8 cellular contexts compared by ENCODE assay signal in the genomic region with DNA sequence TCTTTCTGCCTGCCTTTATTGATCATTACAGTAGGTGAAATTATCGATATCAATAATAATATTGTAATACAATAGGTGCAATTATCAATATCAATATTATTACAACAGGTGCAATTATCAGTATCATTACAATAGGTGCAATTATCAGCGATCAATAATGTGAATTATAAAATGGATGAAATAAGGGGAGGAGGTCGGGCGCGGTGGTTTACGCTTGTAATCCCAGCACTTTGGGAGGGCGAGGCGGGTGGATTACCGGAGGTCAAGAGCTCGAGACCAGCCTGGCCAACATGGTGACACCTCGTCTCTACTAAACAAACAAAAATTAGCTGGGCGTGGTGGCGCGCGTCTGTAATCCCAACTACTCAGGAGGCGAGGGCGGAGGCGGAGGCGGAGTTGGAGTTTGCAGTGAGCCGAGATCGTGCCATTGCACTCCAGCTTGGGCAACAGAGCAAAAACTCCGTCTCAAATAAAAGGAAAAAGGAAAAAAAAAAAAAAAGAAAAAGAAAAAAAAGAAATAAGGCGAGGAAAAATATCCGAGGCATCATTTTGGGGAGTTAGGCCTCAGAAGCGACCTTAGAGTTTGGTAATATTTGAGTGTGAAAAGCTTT. TPM values are rescaled to one million over a fixed set of nuclear protein-coding genes. Genes with fewer than 3 reads are reported as not detected.
DNase-seq lines count a peak whose midpoint lies in the region; TF ChIP-seq lines count a peak whose summit lies in the region.

No MANE protein-coding gene starts in this region.

- DNase-seq in NCI-H69 (lab: John Stamatoyannopoulos, UW) (peak; percentile 95), GM13976 (ENCODE audit: low spot score) (no peak), AG08395 (ENCODE audit: low spot score) (no peak)
- DNase-seq in activated CD4-positive, alpha-beta memory T cell treated with anti-CD3 and anti-CD28 coated beads, Interleukin-2, amount 10 ng/mL, durations not matched to agents 7 days and 5 days: peak; percentile 82
- DNase-seq in effector memory CD4-positive, alpha-beta T cell: peak; percentile 21 to 47 (median 46)
- DNase-seq in stimulated activated CD8-positive, alpha-beta memory T cell treated with anti-CD3 and anti-CD28 coated beads, Interleukin-15, amount 100 ng/mL, for 48 hours (ENCODE audit: low read depth in 2 of 2): peak; percentile 33 to 37

- CTCF ChIA-PET in HEK293 (lab: Yijun Ruan, JAX): interaction anchor here (0.6 to 6.4 kb wide), 9 partner anchors 9 to 841 kb away, joined by 3 to 64 read pairs (median 4); no protein-coding TSS in a partner anchor
- CTCF ChIA-PET in activated CD4-positive, alpha-beta memory T cell treated with anti-CD3 and anti-CD28 coated beads, Interleukin-2, amount 10 ng/mL, durations not matched to agents 7 days and 5 days (lab: Charles Lee): interaction anchor here (1.1 to 3.3 kb wide), 6 partner anchors 11 to 639 kb away, joined by 4 to 15 read pairs (median 6); no protein-coding TSS in a partner anchor

- no peaks in the 10 kb centered on the region for H3K27me3 ChIP-seq in effector memory CD4-positive, alpha-beta T cell (replicated peaks; ENCODE audit: control insufficient read depth, insufficient read depth, low read length, poor library complexity, severe bottlenecking)

- H3K9me3 ChIP-seq in HEK293 (ENCODE audit: control insufficient read depth, insufficient read depth, low read depth, low read length) (no peaks in the 10 kb centered on the region), mesodermal cell (ENCODE audit: control insufficient read depth, low read length) (no peaks in the 10 kb centered on the region)
- H3K9me3 ChIP-seq in effector memory CD4-positive, alpha-beta T cell (ENCODE audit: control insufficient read depth, low read length): no peaks in the 10 kb centered on the region

- H3K4me3 Mint-ChIP-seq in activated CD4-positive, alpha-beta memory T cell treated with anti-CD3 and anti-CD28 coated beads, Interleukin-2, amount 10 ng/mL, durations not matched to agents 7 days and 5 days: peak overlapping the region; percentile 93

- H3K4me1 ChIP-seq in HEK293 (ENCODE audit: control insufficient read depth, insufficient read depth, low read length) (0 out of 2 replicates have a peak, but pooled peaks cover 2% of the 10 kb centered on the region), mesodermal cell (ENCODE audit: control insufficient read depth, insufficient read depth, low read length, poor library complexity, severe bottlenecking) (peaks cover 14% of the 10 kb centered on the region)
- H3K4me1 ChIP-seq in effector memory CD4-positive, alpha-beta T cell (ENCODE audit: control insufficient read depth, insufficient read depth, low read length, poor library complexity, severe bottlenecking): peaks cover 29% of the 10 kb centered on the region

- WGBS in mesodermal cell (ENCODE audit: insufficient coverage in 2 of 2), 2 experiments: 5 to 6% methylated on average over 19 to 22 of the region's 25 CpGs

- H3K4me3 ChIP-seq in HEK293 (ENCODE audit: low read depth, low read length) (peak overlapping the region; percentile 50), mesodermal cell (ENCODE audit: extremely low read depth, insufficient read depth, low read length, poor library complexity, severe bottlenecking) (peak overlapping the region; percentile 96)
- peak overlapping the region; percentile 97 for H3K4me3 ChIP-seq in effector memory CD4-positive, alpha-beta T cell (ENCODE audit: insufficient read depth, low read depth, low read length, poor library complexity, severe bottlenecking)

- no peaks in the 10 kb centered on the region for H3K9me3 Mint-ChIP-seq in activated CD4-positive, alpha-beta memory T cell treated with anti-CD3 and anti-CD28 coated beads, Interleukin-2, amount 10 ng/mL, durations not matched to agents 7 days and 5 days

- TF ChIP-seq CTCF in HEK293 (tag by site-specific recombination; IDR thresholded peaks at IDR 0.05) (no peak), GM13976 (IDR thresholded peaks at IDR 0.05; ENCODE audit: borderline replicate concordance, control extremely low read depth, extremely low read depth, insufficient read depth, missing control alignments) (no peak)

- in situ Hi-C loops in GM13976 (cut with MboI; ENCODE audit: low sequenced_read_pairs, unreplicated experiment): no loop called here

- peaks cover 40% of the 10 kb centered on the region for H3K4me1 Mint-ChIP-seq in activated CD4-positive, alpha-beta memory T cell treated with anti-CD3 and anti-CD28 coated beads, Interleukin-2, amount 10 ng/mL, durations not matched to agents 7 days and 5 days

- POLR2A ChIA-PET in HEK293 (lab: Yijun Ruan, JAX): interaction anchor here (0.7 to 3.2 kb wide), 3 partner anchors 32 to 161 kb away, joined by 3 to 10 read pairs (median 5); a partner anchor contains a TSS
- POLR2A ChIA-PET in activated CD4-positive, alpha-beta memory T cell treated with anti-CD3 and anti-CD28 coated beads, Interleukin-2, amount 10 ng/mL, durations not matched to agents 7 days and 5 days (lab: Charles Lee): interaction anchor here (0.5 to 5.5 kb wide), 14 partner anchors 9 to 1212 kb away, joined by 3 to 69 read pairs (median 4); a partner anchor contains a TSS

- H3K27ac Mint-ChIP-seq in activated CD4-positive, alpha-beta memory T cell treated with anti-CD3 and anti-CD28 coated beads, Interleukin-2, amount 10 ng/mL, durations not matched to agents 7 days and 5 days: peak overlapping the region; percentile 96

- 0 out of 2 replicates have a peak overlapping the region, but pooled peaks have one; percentile 25 for H3K27ac ChIP-seq in HEK293 (ENCODE audit: extremely low read depth, low read depth, low read length)
- H3K27ac ChIP-seq in effector memory CD4-positive, alpha-beta T cell (ENCODE audit: insufficient read depth, low read length, poor library complexity, severe bottlenecking): peak overlapping the region; percentile 99
- peak overlapping the region; percentile 99 for H3K27ac ChIP-seq in mesodermal cell (ENCODE audit: low read depth, low read length, severe bottlenecking)

- H3K36me3 ChIP-seq in HEK293 (ENCODE audit: control insufficient read depth in 2 of 2, insufficient read depth in 1 of 2, low read length in 2 of 2) (peaks cover 0 to 2% of the 10 kb centered on the region in 2 experiments; a peak in 2 of 3 replicates), mesodermal cell (ENCODE audit: control insufficient read depth, insufficient read depth, low read length) (peaks cover 25% of the 10 kb centered on the region)
- H3K36me3 ChIP-seq in effector memory CD4-positive, alpha-beta T cell (ENCODE audit: control insufficient read depth, insufficient read depth, low read length): no peaks in the 10 kb centered on the region

- H3K36me3 Mint-ChIP-seq in activated CD4-positive, alpha-beta memory T cell treated with anti-CD3 and anti-CD28 coated beads, Interleukin-2, amount 10 ng/mL, durations not matched to agents 7 days and 5 days (ENCODE audit: low read depth): peaks cover 25% of the 10 kb centered on the region

- no peaks in the 10 kb centered on the region for H3K27me3 Mint-ChIP-seq in activated CD4-positive, alpha-beta memory T cell treated with anti-CD3 and anti-CD28 coated beads, Interleukin-2, amount 10 ng/mL, durations not matched to agents 7 days and 5 days

TF ChIP-seq in HEK293, 187 proteins besides CTCF, POLR2A, EP300 and RAD21 (continues in another document):
- TF ChIP-seq, protein P1, sequence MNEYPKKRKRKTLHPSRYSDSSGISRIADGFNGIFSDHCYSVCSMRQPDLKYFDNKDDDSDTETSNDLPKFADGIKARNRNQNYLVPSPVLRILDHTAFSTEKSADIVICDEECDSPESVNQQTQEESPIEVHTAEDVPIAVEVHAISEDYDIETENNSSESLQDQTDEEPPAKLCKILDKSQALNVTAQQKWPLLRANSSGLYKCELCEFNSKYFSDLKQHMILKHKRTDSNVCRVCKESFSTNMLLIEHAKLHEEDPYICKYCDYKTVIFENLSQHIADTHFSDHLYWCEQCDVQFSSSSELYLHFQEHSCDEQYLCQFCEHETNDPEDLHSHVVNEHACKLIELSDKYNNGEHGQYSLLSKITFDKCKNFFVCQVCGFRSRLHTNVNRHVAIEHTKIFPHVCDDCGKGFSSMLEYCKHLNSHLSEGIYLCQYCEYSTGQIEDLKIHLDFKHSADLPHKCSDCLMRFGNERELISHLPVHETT (tag by site-specific recombination; IDR thresholded peaks at IDR 0.05): no peak
- no peak for TF ChIP-seq GFI1B (tag by site-specific recombination; IDR thresholded peaks at IDR 0.05)
- peak; percentile 66; the same call in 1 of the 2 replicates for TF ChIP-seq SCRT2 (tag by site-specific recombination; IDR thresholded peaks at IDR 0.05)
- TF ChIP-seq, protein P2, sequence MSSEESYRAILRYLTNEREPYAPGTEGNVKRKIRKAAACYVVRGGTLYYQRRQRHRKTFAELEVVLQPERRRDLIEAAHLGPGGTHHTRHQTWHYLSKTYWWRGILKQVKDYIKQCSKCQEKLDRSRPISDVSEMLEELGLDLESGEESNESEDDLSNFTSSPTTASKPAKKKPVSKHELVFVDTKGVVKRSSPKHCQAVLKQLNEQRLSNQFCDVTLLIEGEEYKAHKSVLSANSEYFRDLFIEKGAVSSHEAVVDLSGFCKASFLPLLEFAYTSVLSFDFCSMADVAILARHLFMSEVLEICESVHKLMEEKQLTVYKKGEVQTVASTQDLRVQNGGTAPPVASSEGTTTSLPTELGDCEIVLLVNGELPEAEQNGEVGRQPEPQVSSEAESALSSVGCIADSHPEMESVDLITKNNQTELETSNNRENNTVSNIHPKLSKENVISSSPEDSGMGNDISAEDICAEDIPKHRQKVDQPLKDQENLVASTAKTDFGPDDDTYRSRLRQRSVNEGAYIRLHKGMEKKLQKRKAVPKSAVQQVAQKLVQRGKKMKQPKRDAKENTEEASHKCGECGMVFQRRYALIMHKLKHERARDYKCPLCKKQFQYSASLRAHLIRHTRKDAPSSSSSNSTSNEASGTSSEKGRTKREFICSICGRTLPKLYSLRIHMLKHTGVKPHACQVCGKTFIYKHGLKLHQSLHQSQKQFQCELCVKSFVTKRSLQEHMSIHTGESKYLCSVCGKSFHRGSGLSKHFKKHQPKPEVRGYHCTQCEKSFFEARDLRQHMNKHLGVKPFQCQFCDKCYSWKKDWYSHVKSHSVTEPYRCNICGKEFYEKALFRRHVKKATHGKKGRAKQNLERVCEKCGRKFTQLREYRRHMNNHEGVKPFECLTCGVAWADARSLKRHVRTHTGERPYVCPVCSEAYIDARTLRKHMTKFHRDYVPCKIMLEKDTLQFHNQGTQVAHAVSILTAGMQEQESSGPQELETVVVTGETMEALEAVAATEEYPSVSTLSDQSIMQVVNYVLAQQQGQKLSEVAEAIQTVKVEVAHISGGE (tag by site-specific recombination; conservative IDR thresholded peaks at IDR 0.05; ENCODE audit: low read depth): no peak
- peak; percentile 62 for TF ChIP-seq WT1 (tag by site-specific recombination; IDR thresholded peaks at IDR 0.05)

RNA-seq across cellular contexts. Expression of a gene that starts 0.6 kb away (rescaled TPM):
- 10 to 100 TPM; 83.3 to 84.5 TPM for total RNA-seq in activated CD4-positive, alpha-beta memory T cell treated with anti-CD3 and anti-CD28 coated beads, Interleukin-2, amount 10 ng/mL, durations not matched to agents 7 days and 5 days
- 38.4 TPM for polyA plus RNA-seq in mesodermal cell (2013, experiment 1 of 2)
- polyA plus RNA-seq in mesodermal cell (2013, experiment 2 of 2): 42.2 TPM

RNA-seq across cellular contexts. Expression of a gene that starts 32.4 kb away (rescaled TPM):
- 100 to 1,000 TPM; 113 to 117 TPM for total RNA-seq in activated CD4-positive, alpha-beta memory T cell treated with anti-CD3 and anti-CD28 coated beads, Interleukin-2, amount 10 ng/mL, durations not matched to agents 7 days and 5 days
- 115 TPM for polyA plus RNA-seq in mesodermal cell (2013, experiment 1 of 2)
- polyA plus RNA-seq in mesodermal cell (2013, experiment 2 of 2): 141 TPM

Comparison
In these comparisons a context has a peak if more than half of its experiments do, and no peak if none do; other contexts are left out.
1. H3K27ac ChIP-seq: peak in every context shown above with its lines; median percentile 99 in effector memory CD4-positive, alpha-beta T cell; 99 in mesodermal cell; 25 in HEK293.
2. DNase-seq: peak in NCI-H69 (single experiment), activated CD4-positive, alpha-beta memory T cell treated with anti-CD3 and anti-CD28 coated beads, Interleukin-2, amount 10 ng/mL, durations not matched to agents 7 days and 5 days (single experiment), effector memory CD4-positive, alpha-beta T cell (3 of 3) and stimulated activated CD8-positive, alpha-beta memory T cell treated with anti-CD3 and anti-CD28 coated beads, Interleukin-15, amount 100 ng/mL, for 48 hours (2 of 2); none in GM13976 (single experiment) and AG08395 (single experiment).
3. Peak in every context shown above with its lines, with median percentiles within 50 percentile points of each other: H3K4me3 ChIP-seq.